1 cellular context compared by ENCODE assay signal in genomic region chr14:68679746-68680467, GRCh38.
TF ChIP-seq lines count a peak whose summit lies in the region.

No MANE protein-coding gene starts in this region.

TF ChIP-seq in IMR-90, 13 proteins besides CTCF, POLR2A, EP300 and RAD21:
- TF ChIP-seq RFX5 (IDR thresholded peaks at IDR 0.05; ENCODE audit: low read depth, low read length), result no peak
- peak; percentile 84 for TF ChIP-seq MAFK (IDR thresholded peaks at IDR 0.05; ENCODE audit: low read depth, low read length)
- TF ChIP-seq CEBPB (IDR thresholded peaks at IDR 0.05; ENCODE audit: low read depth, low read length), result no peak
- TF ChIP-seq USF2 (IDR thresholded peaks at IDR 0.05; ENCODE audit: low read depth, low read length), result no peak
